Comparison of ENCODE assay signal across 12 cellular contexts in the genomic region with DNA sequence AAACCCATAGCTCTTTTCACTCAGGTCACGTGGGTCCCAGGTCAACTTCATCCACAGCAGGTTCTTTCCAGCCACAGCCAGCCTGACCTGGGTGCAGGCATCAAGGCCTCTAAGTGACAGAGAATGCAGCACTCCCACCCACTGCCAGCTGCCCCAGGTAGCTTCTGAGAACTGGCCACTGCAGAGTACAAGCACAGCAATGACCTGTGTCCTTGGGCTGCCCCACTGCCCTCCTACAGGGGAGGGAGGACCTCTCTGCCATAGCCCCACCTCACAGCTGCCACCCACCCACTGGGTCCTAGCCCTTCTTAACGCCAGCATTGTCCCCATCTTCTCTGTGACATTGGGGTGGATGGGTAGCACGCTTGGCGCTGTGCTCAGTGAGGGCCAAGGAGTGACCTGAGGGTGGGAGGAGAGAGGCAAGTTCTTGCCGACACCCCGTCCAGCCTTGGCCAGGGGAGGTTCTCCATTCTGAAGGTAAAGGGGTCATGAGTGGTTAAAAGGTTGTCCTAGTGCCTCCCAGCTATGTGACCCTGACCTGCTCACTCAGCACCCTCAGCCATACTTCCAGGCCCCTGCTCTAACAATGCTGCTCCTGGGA. TPM values are rescaled to one million over a fixed set of nuclear protein-coding genes. Genes with fewer than 3 reads are reported as not detected.
DNase-seq lines count a peak whose midpoint lies in the region; ATAC-seq and TF ChIP-seq lines count a peak whose summit lies in the region.
"Had no signal": no experiment of that assay in that cellular context is flagged by ENCODE, and none has a peak within 500 bp of the region (broad histone marks: within the 10 kb centered on the region; RNA-seq: fewer than 3 reads in every experiment).

No MANE protein-coding gene starts in this region.

- H3K27ac Mint-ChIP-seq in T-helper 1 cell treated with Interleukin-12 subunit alpha and Interleukin-12 subunit beta and Interleukin-4 antibody, amounts not matched to agents 30 μg/mL and 1 μg/mL, for 36 hours, result peak overlapping the region; percentile 99

- intact Hi-C loops in right cardiac atrium (cut with DNase I) (no loop called here), OCI-LY7 (cut with micrococcal nuclease; ENCODE audit: unreplicated experiment) (no loop called here)

- peaks cover 78% of the 10 kb centered on the region for H3K4me1 Mint-ChIP-seq in T-helper 1 cell treated with Interleukin-12 subunit alpha and Interleukin-12 subunit beta and Interleukin-4 antibody, amounts not matched to agents 30 μg/mL and 1 μg/mL, for 36 hours (ENCODE audit: low read depth)

- peak overlapping the region; percentile 99 for H3K27ac ChIP-seq in RWPE1
- peak overlapping the region; percentile 80 for H3K27ac ChIP-seq in right cardiac atrium (ENCODE audit: low read length)
- H3K27ac ChIP-seq in skin epidermis, result peak overlapping the region in 14 of 21 experiments; percentile 7 to 97 (median 90)
- H3K27ac ChIP-seq in OCI-LY7 (ENCODE audit: low read depth, low read length, poor library complexity, severe bottlenecking), result no peak overlapping the region

- H3K9me3 ChIP-seq in right cardiac atrium (ENCODE audit: control insufficient read depth, low read length) (no peaks in the 10 kb centered on the region), OCI-LY7 (ENCODE audit: low read length) (no peaks in the 10 kb centered on the region)
- H3K9me3 ChIP-seq: prostate gland had no signal

- H4K20me1 ChIP-seq in OCI-LY7 (ENCODE audit: insufficient read depth, low read length), result no peaks in the 10 kb centered on the region

- H3K27me3 Mint-ChIP-seq in T-helper 1 cell treated with Interleukin-12 subunit alpha and Interleukin-12 subunit beta and Interleukin-4 antibody, amounts not matched to agents 30 μg/mL and 1 μg/mL, for 36 hours (ENCODE audit: low read depth), result no peaks in the 10 kb centered on the region

- no peaks in the 10 kb centered on the region for H3K9me3 Mint-ChIP-seq in T-helper 1 cell treated with Interleukin-12 subunit alpha and Interleukin-12 subunit beta and Interleukin-4 antibody, amounts not matched to agents 30 μg/mL and 1 μg/mL, for 36 hours

- no peak overlapping the region for H2AFZ ChIP-seq in OCI-LY7 (ENCODE audit: low read length)

- POLR2A ChIA-PET in RWPE1 (lab: Yijun Ruan, JAX; ENCODE audit: low non-redundant PET) (no interaction called here), OCI-LY7 (lab: Charles Lee) (no interaction called here)

- peaks cover 54% of the 10 kb centered on the region for H3K36me3 Mint-ChIP-seq in T-helper 1 cell treated with Interleukin-12 subunit alpha and Interleukin-12 subunit beta and Interleukin-4 antibody, amounts not matched to agents 30 μg/mL and 1 μg/mL, for 36 hours (ENCODE audit: low read depth)

- no peaks in the 10 kb centered on the region for H3K79me2 ChIP-seq in OCI-LY7 (ENCODE audit: insufficient read depth, low read depth, low read length)

- no peak for ATAC-seq in right cardiac atrium

- BruUV-seq in OCI-LY7 (replicated peaks; lab: Mats Ljungman, UMichigan), result no TSS peak

- no peak overlapping the region for H3K4me3 Mint-ChIP-seq in T-helper 1 cell treated with Interleukin-12 subunit alpha and Interleukin-12 subunit beta and Interleukin-4 antibody, amounts not matched to agents 30 μg/mL and 1 μg/mL, for 36 hours

- H3K9me2 ChIP-seq in OCI-LY7 (ENCODE audit: insufficient read depth, low read length), result no peaks in the 10 kb centered on the region

- H3K27me3 ChIP-seq in right cardiac atrium (ENCODE audit: control insufficient read depth, insufficient read depth), result no peaks in the 10 kb centered on the region

- DNase-seq in T-helper 1 cell (no peak), RWPE1 (ENCODE audit: low spot score) (no peak), right cardiac atrium (peak in 2 of 3 donors; percentile 49 to 58), NCI-H774 (lab: John Stamatoyannopoulos, UW) (no peak), OCI-LY7 (ENCODE audit: low spot score) (no peak), foreskin fibroblast (no peak)
- DNase-seq: amygdala; effector CD4-positive, alpha-beta T cell; NCI-H1417 treated with DMSO at 0.1 percent for 48 hours had no signal

- WGBS in right cardiac atrium, result 72% methylated on average over 6 of the region's 6 CpGs

- no peak for TF ChIP-seq CTCF in RWPE1 (conservative IDR thresholded peaks at IDR 0.05; ENCODE audit: low read depth)
- TF ChIP-seq CTCF in OCI-LY7 (conservative IDR thresholded peaks at IDR 0.05; ENCODE audit: low read length), result no peak
- no peak for TF ChIP-seq CTCF in foreskin fibroblast (IDR thresholded peaks at IDR 0.05; ENCODE audit: low read depth, low read length)

- H3K4me3 ChIP-seq in right cardiac atrium (ENCODE audit: low read length), result no peak overlapping the region
- H3K4me3 ChIP-seq in skin epidermis, result no peak overlapping the region
- H3K4me3 ChIP-seq in OCI-LY7 (ENCODE audit: low read depth, low read length, poor library complexity, severe bottlenecking), result no peak overlapping the region
- no peak overlapping the region for H3K4me3 ChIP-seq in foreskin fibroblast (ENCODE audit: low read depth in 1 of 2, low read length in 2 of 2)
- H3K4me3 ChIP-seq: prostate gland had no signal

- CTCF ChIA-PET in RWPE1 (lab: Yijun Ruan, JAX) (no interaction called here), OCI-LY7 (lab: Charles Lee; ENCODE audit: unreplicated experiment) (no interaction called here)

- H3K4me2 ChIP-seq in OCI-LY7 (ENCODE audit: low read length), result no peak overlapping the region

- no peaks in the 10 kb centered on the region for H3K36me3 ChIP-seq in OCI-LY7 (ENCODE audit: insufficient read depth, low read length)
- H3K36me3 ChIP-seq: prostate gland had no signal

- H3K4me1 ChIP-seq in right cardiac atrium (ENCODE audit: control insufficient read depth, insufficient read depth, low read length) (peaks cover 19% of the 10 kb centered on the region), OCI-LY7 (ENCODE audit: insufficient read depth, low read length, poor library complexity, severe bottlenecking) (no peaks in the 10 kb centered on the region)

RNA-seq across cellular contexts. Expression of a gene that starts 12.4 kb away (rescaled TPM):
- 10 to 100 TPM in 3 of 4 donors, 1 to 10 TPM in 1; 9.1 to 27.8 (median 11.2) TPM for total RNA-seq in right cardiac atrium
- 8.0 TPM for polyA plus RNA-seq in right cardiac atrium
- 0.05 TPM in 1 of 2 replicates, not detected in the other for total RNA-seq in OCI-LY7 (2014; rRNA removed; shearing (Covaris generic))
- total RNA-seq in OCI-LY7 (2022), result not detected in 2 replicates

RNA-seq across cellular contexts. Expression of a gene that starts 17.7 kb away (rescaled TPM):
- total RNA-seq in right cardiac atrium (100 to 1,000 TPM; 167 to 260 (median 225) TPM), OCI-LY7 (2022) (20.3 and 25.2 TPM in 2 replicates)
- polyA plus RNA-seq in right cardiac atrium, result 181 TPM
- 17.5 and 24.1 TPM in 2 replicates for total RNA-seq in OCI-LY7 (2014; rRNA removed; shearing (Covaris generic))

RNA-seq across cellular contexts. Expression of a gene that starts 29.9 kb away (rescaled TPM):
- total RNA-seq in right cardiac atrium, result 10 to 100 TPM; 14.0 to 18.3 (median 15.8) TPM
- polyA plus RNA-seq in right cardiac atrium, result 16.6 TPM
- total RNA-seq in OCI-LY7 (2014; rRNA removed; shearing (Covaris generic)), result 18.9 and 19.3 TPM in 2 replicates
- 27.4 and 30.1 TPM in 2 replicates for total RNA-seq in OCI-LY7 (2022)

RNA-seq across cellular contexts. Expression of a gene that starts 31.7 kb away (rescaled TPM):
- total RNA-seq in right cardiac atrium, result 10 to 100 TPM; 27.2 to 44.2 (median 40.6) TPM
- 29.5 TPM for polyA plus RNA-seq in right cardiac atrium
- total RNA-seq in OCI-LY7 (2014; rRNA removed; shearing (Covaris generic)), result 3.9 and 8.0 TPM in 2 replicates
- 8.0 and 9.5 TPM in 2 replicates for total RNA-seq in OCI-LY7 (2022)

Comparison
In these comparisons a context has a peak if more than half of its experiments do, and no peak if none do; other contexts are left out.
1. DNase-seq: peak in right cardiac atrium (2 of 3); none in T-helper 1 cell (0 of 5), RWPE1 (single experiment), NCI-H774 (single experiment), OCI-LY7 (single experiment) and foreskin fibroblast (0 of 2).
2. RNA of a gene that starts 12.4 kb away (total RNA-seq): 9.1 to 27.8 TPM in right cardiac atrium; 0.05 TPM in OCI-LY7; every median in the first group is over 4 times any median in the second.
3. RNA of a gene that starts 17.7 kb away (total RNA-seq): 167 to 260 TPM in right cardiac atrium; 17.5 to 25.2 TPM in OCI-LY7; every median in the first group is over 4 times any median in the second.